16 cellular contexts compared by ENCODE assay signal in genomic region chr11:131464024-131464423, GRCh38.
"Had no signal": no experiment of that assay in that cellular context is flagged by ENCODE, and none has a peak within 500 bp of the region (broad histone marks: within the 10 kb centered on the region; RNA-seq: fewer than 3 reads in every experiment).

No MANE protein-coding gene starts in this region.

- H3K4me1 ChIP-seq: colonic mucosa, parathyroid adenoma, thyroid gland had no signal

- H2AFZ ChIP-seq: parathyroid adenoma had no signal

- H3K9ac ChIP-seq: parathyroid adenoma had no signal

- H3K27ac ChIP-seq: colonic mucosa, epithelial cell of prostate, left ventricle myocardium inferior, parathyroid adenoma, thyroid gland had no signal

- H3K4me3 ChIP-seq: colonic mucosa, left ventricle myocardium inferior, thyroid gland had no signal

- DNase-seq: activated CD4-positive, alpha-beta memory T cell treated with anti-CD3 and anti-CD28 coated beads for 36 hours; activated CD4-positive, alpha-beta T cell treated with anti-CD3 and anti-CD28 coated beads for 4 hours; activated CD4-positive, CD25-positive, alpha-beta regulatory T cell; activated naive CD4-positive, alpha-beta T cell treated with Interleukin-2 at 50 U/mL for 16 hours; activated naive CD8-positive, alpha-beta T cell treated with anti-CD3 and anti-CD28 coated beads for 36 hours; activated T-cell treated with anti-CD3 and anti-CD28 coated beads, Interleukin-2, amount 50 U/mL, for 48 hours; colonic mucosa; kidney; left ventricle myocardium inferior; right cardiac atrium; stimulated activated CD4-positive, alpha-beta T cell treated with anti-CD3 and anti-CD28 coated beads, Interleukin-12 subunit alpha, Interleukin-12 subunit beta, amount 100 ng/mL, for 4 hours; stimulated activated CD4-positive, alpha-beta T cell treated with anti-CD3 and anti-CD28 coated beads, Interleukin-4, amount 100 ng/mL, for 4 hours; thyroid gland had no signal

- H3K36me3 ChIP-seq: colonic mucosa, left ventricle myocardium inferior, thyroid gland had no signal

- H3K79me2 ChIP-seq: parathyroid adenoma had no signal

- H3K9me3 ChIP-seq: colonic mucosa, left ventricle myocardium inferior, thyroid gland had no signal

- H3K27me3 ChIP-seq: colonic mucosa, thyroid gland had no signal

- FAIRE-seq: bronchial epithelial cell, kidney had no signal
